1 cellular context compared by ENCODE assay signal in the genomic region with DNA sequence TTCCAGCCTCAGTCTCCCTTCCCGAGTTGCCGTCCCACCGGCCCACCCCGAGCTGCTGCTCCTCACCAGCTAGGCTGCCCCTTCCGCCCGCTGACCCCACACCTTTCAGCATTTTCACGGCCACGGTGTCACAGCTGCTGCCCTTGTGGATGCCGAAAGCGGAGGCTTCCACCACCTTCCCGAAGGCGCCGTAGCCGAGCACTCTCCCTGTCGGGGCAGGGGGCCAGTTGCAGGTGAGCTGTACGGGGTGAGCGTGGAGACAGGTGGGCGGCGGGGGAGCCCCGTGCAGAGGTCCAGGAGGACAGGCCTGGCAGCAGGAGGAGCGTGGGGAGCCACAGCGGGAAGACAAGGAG.
TF ChIP-seq lines count a peak whose summit lies in the region.

No MANE protein-coding gene starts in this region.

TF ChIP-seq in A549, 52 proteins besides CTCF, POLR2A, EP300 and RAD21 (continued from another document):
- TF ChIP-seq, protein P1, sequence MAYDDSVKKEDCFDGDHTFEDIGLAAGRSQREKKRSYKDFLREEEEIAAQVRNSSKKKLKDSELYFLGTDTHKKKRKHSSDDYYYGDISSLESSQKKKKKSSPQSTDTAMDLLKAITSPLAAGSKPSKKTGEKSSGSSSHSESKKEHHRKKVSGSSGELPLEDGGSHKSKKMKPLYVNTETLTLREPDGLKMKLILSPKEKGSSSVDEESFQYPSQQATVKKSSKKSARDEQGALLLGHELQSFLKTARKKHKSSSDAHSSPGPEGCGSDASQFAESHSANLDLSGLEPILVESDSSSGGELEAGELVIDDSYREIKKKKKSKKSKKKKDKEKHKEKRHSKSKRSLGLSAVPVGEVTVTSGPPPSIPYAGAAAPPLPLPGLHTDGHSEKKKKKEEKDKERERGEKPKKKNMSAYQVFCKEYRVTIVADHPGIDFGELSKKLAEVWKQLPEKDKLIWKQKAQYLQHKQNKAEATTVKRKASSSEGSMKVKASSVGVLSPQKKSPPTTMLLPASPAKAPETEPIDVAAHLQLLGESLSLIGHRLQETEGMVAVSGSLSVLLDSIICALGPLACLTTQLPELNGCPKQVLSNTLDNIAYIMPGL (CRISPR knock-in tag; IDR thresholded peaks at IDR 0.05; ENCODE audit: borderline replicate concordance), result no peak
- no peak for TF ChIP-seq ZSCAN20 (CRISPR knock-in tag; IDR thresholded peaks at IDR 0.05)
- TF ChIP-seq TP53 (CRISPR knock-in tag; IDR thresholded peaks at IDR 0.05), result no peak
- no peak for TF ChIP-seq CBX2 (IDR thresholded peaks at IDR 0.05; ENCODE audit: borderline replicate concordance, low read depth)
TF ChIP-seq in A549: peak in this region for 0.
